Comparison of ENCODE assay signal across 14 cellular contexts in the genomic region with DNA sequence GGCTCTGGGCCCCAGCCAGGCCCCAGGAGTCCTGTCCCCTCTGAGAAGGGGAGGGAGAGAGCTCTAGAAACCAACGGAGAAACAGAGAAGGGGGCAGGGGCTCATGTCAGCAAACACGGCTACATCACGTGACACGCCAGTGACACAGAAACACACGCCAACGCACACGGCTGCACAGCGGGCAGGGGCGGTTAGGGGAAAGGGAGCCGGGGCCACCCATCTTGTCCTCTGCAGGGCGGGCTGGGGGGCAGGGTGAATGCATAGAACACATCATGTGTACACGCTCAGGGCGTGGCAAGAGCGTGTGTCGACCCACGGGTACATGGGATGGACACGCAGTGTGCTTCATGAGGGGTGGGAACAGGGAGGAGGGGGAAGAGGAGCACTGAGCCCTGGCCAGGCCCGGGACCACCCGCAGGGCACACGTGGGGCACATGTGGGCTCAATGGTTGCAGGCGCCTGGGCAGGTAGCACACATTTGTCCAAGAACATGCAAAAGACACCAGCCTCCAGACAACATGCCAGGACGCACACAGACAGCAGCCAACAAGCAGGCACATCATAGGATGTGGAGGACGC. TPM values are rescaled to one million over a fixed set of nuclear protein-coding genes. Genes with fewer than 3 reads are reported as not detected.
A peak's percentile ranks its signal among the peaks of the same experiment; 100 is the strongest.
DNase-seq lines count a peak whose midpoint lies in the region; ATAC-seq and TF ChIP-seq lines count a peak whose summit lies in the region.
"Had no signal": no experiment of that assay in that cellular context is flagged by ENCODE, and none has a peak within 500 bp of the region (broad histone marks: within the 10 kb centered on the region; RNA-seq: fewer than 3 reads in every experiment).

No MANE protein-coding gene starts in this region.

- intact Hi-C loops in IMR-90 (cut with micrococcal nuclease) (no loop called here), sciatic nerve (cut with DNase I) (loop anchor here (10.0 kb wide), 3 partner anchors 105 to 875 kb away; partner anchors contain the start of genes VKORC1 and ZNF843)

- no peak overlapping the region for H2BK15ac ChIP-seq in IMR-90 (ENCODE audit: low read depth, low read length)

- no peak overlapping the region for H3K18ac ChIP-seq in IMR-90 (ENCODE audit: low read depth, low read length)

- H2BK120ac ChIP-seq in IMR-90 (ENCODE audit: low read depth, low read length) = no peak overlapping the region

- H3K27ac ChIP-seq in IMR-90 (ENCODE audit: insufficient read depth, low read length) = no peak overlapping the region
- peak overlapping the region; percentile 40; the same call in 1 of the 2 replicates for H3K27ac ChIP-seq in WERI-Rb-1
- H3K27ac ChIP-seq: GM23248 had no signal

- 91% methylated on average over 16 of the region's 23 CpGs; no CpG with 5 or more reads in 1 of the 2 experiments for WGBS in IMR-90 (ENCODE audit: extremely low coverage in 2 of 2, insufficient read length in 1 of 2), 2 experiments

- no peak overlapping the region for H3K23ac ChIP-seq in IMR-90 (ENCODE audit: low read depth, low read length)

- H2BK20ac ChIP-seq in IMR-90 (ENCODE audit: low read depth, low read length) = no peak overlapping the region

- POLR2A ChIA-PET in IMR-90 (lab: Charles Lee; ENCODE audit: unreplicated experiment) = no interaction called here

- no peak overlapping the region for H3K4me3 ChIP-seq in IMR-90 (ENCODE audit: insufficient read depth, low read depth, low read length)
- H3K4me3 ChIP-seq in WERI-Rb-1 (ENCODE audit: low read depth, low read length) = no peak overlapping the region
- H3K4me3 ChIP-seq in fibroblast of mammary gland (ENCODE audit: control insufficient read depth, low read depth, low read length) = no peak overlapping the region
- H3K4me3 ChIP-seq: BLaER1 treated with 17β-estradiol and CSF1 and Interleukin-3, amounts not matched to agents 10 nM and 100 nM; GM23248 had no signal

- H3K36me3 ChIP-seq in IMR-90 (ENCODE audit: control insufficient read depth, insufficient read depth, low read length) = peaks cover 5% of the 10 kb centered on the region; the same call in 1 of the 2 replicates
- H3K36me3 ChIP-seq in WERI-Rb-1 = peaks cover 22% of the 10 kb centered on the region

- in situ Hi-C loops in IMR-90 (cut with MboI; ENCODE audit: low sequenced_read_pairs) = loop anchor here (10.0 to 25.0 kb wide), 4 partner anchors 95 to 875 kb away; partner anchors contain the start of genes PRSS53 and ZNF843

- H3K56ac ChIP-seq in IMR-90 (ENCODE audit: extremely low read depth, insufficient read depth, low read length) = no peak overlapping the region

- no peak overlapping the region for H4K91ac ChIP-seq in IMR-90 (ENCODE audit: insufficient read depth, low read depth, low read length)

- H3K4me1 ChIP-seq in IMR-90 (ENCODE audit: control insufficient read depth, insufficient read depth, low read length) = peaks cover 8% of the 10 kb centered on the region

- BruUV-seq in IMR-90 (replicated peaks; lab: Mats Ljungman, UMichigan) = no TSS peak

- peaks cover 0 to 16% of the 10 kb centered on the region in 2 experiments; a peak in 2 of 4 replicates for H3K79me1 ChIP-seq in IMR-90 (ENCODE audit: low read depth in 1 of 2, low read length in 2 of 2)

- no peak overlapping the region for H3K9ac ChIP-seq in IMR-90 (ENCODE audit: low read depth, low read length)
- H3K9ac ChIP-seq: GM23248 had no signal

- H4K8ac ChIP-seq in IMR-90 (ENCODE audit: low read depth in 2 of 2, low read length in 2 of 2) = no peak overlapping the region

- TF ChIP-seq CTCF in IMR-90 (conservative IDR thresholded peaks at IDR 0.05; ENCODE audit: low read depth, low read length) (no peak), WERI-Rb-1 (IDR thresholded peaks at IDR 0.05; ENCODE audit: low read depth, low read length) (no peak), fibroblast of mammary gland (conservative IDR thresholded peaks at IDR 0.05; ENCODE audit: control insufficient read depth, insufficient read depth, low read depth, low read length) (no peak)

- DNase-seq in IMR-90 (no peak), WERI-Rb-1 (no peak), fibroblast of mammary gland (ENCODE audit: low read depth) (peak; percentile 25), sciatic nerve (ENCODE audit: low spot score) (no peak)
- DNase-seq: ACHN; CD4-positive, CD25-positive, alpha-beta regulatory T cell; DMS53; GF-D8; GM23248 had no signal

- H3K27me3 ChIP-seq in IMR-90 (ENCODE audit: control insufficient read depth, insufficient read depth, low read length) = no peaks in the 10 kb centered on the region
- no peaks in the 10 kb centered on the region for H3K27me3 ChIP-seq in WERI-Rb-1 (ENCODE audit: insufficient read depth, low read depth, severe bottlenecking)
- H3K27me3 ChIP-seq: BLaER1 treated with 17β-estradiol and CSF1 and Interleukin-3, amounts not matched to agents 10 nM and 100 nM had no signal

- no peak overlapping the region for H3K14ac ChIP-seq in IMR-90 (replicated peaks; ENCODE audit: low read depth, low read length)

- ATAC-seq in IMR-90 (ENCODE audit: low read depth) (no peak), sciatic nerve (no peak), HG03521 (IDR thresholded peaks at IDR 0.05; ENCODE audit: unreplicated experiment) (no peak), HG02759 (IDR thresholded peaks at IDR 0.05; ENCODE audit: unreplicated experiment) (no peak)
- ATAC-seq: HCT116 had no signal

- no peaks in the 10 kb centered on the region; the same call in none of the 2 replicates for H3K9me1 ChIP-seq in IMR-90 (ENCODE audit: insufficient read depth, low read length)

- H3K9me3 ChIP-seq in IMR-90 (ENCODE audit: control insufficient read depth, insufficient read depth, low read length) (no peaks in the 10 kb centered on the region), WERI-Rb-1 (ENCODE audit: severe bottlenecking) (no peaks in the 10 kb centered on the region)
- H3K9me3 ChIP-seq: BLaER1 treated with 17β-estradiol and CSF1 and Interleukin-3, amounts not matched to agents 10 nM and 100 nM had no signal

- peak overlapping the region; percentile 31 for H2AK9ac ChIP-seq in IMR-90 (replicated peaks; ENCODE audit: low read depth, low read length, poor library complexity)

- dilution Hi-C loops in IMR-90 (cut with HindIII; ENCODE audit: low sequenced_read_pairs, unreplicated experiment) = no loop called here

- H3K4ac ChIP-seq in IMR-90 (ENCODE audit: low read depth, low read length) = no peak overlapping the region

- no peak for TF ChIP-seq POLR2A in IMR-90 (IDR thresholded peaks at IDR 0.05; ENCODE audit: low read depth, low read length)

- CTCF ChIA-PET in IMR-90 (lab: Yijun Ruan, JAX) = no interaction called here

- no peak overlapping the region for H4K5ac ChIP-seq in IMR-90 (ENCODE audit: low read depth, low read length)

- H2BK5ac ChIP-seq in IMR-90 (ENCODE audit: low read depth, low read length, poor library complexity, severe bottlenecking) = no peak overlapping the region

- H2AFZ ChIP-seq in IMR-90 (replicated peaks; ENCODE audit: low read length, poor library complexity) = peak overlapping the region; percentile 32
- H2AFZ ChIP-seq: GM23248 had no signal

- no peak overlapping the region for H3K4me2 ChIP-seq in IMR-90 (ENCODE audit: low read depth, low read length)
- H3K4me2 ChIP-seq: BLaER1 treated with 17β-estradiol and CSF1 and Interleukin-3, amounts not matched to agents 10 nM and 100 nM had no signal

- H4K20me1 ChIP-seq in IMR-90 (ENCODE audit: insufficient read depth, low read length) = no peaks in the 10 kb centered on the region

- no peak for TF ChIP-seq RAD21 in IMR-90 (IDR thresholded peaks at IDR 0.05; ENCODE audit: low read length)

- H2AK5ac ChIP-seq in IMR-90 (ENCODE audit: low read depth, low read length) = no peak overlapping the region

TF ChIP-seq in IMR-90, 13 proteins besides CTCF, POLR2A, EP300 and RAD21 (continues in another document):
- TF ChIP-seq CEBPB (IDR thresholded peaks at IDR 0.05; ENCODE audit: low read depth, low read length) (no peak), MAZ (IDR thresholded peaks at IDR 0.05; ENCODE audit: borderline replicate concordance, low read depth, low read length) (no peak), SMC3 (IDR thresholded peaks at IDR 0.05; ENCODE audit: low read depth, low read length) (no peak), RFX5 (IDR thresholded peaks at IDR 0.05; ENCODE audit: low read depth, low read length) (no peak), CHD1 (IDR thresholded peaks at IDR 0.05; ENCODE audit: low read depth, low read length) (no peak), NFE2L2 (IDR thresholded peaks at IDR 0.05; ENCODE audit: low read depth, low read length) (no peak), RCOR1 (IDR thresholded peaks at IDR 0.05; ENCODE audit: insufficient replicate concordance, low read length) (no peak)

RNA-seq across cellular contexts. Expression of gene HSD3B7, which starts 4.6 kb away (rescaled TPM):
- total RNA-seq in IMR-90 (2012; rRNA removed) (9.4 and 11.3 TPM in 2 replicates), sciatic nerve (16.3 TPM)
- 8.5 and 9.3 TPM in 2 replicates for polyA plus RNA-seq in IMR-90 (2012; rRNA removed)
- polyA plus RNA-seq in IMR-90 (2012; cell fraction: cytosol; rRNA removed) = 9.7 and 12.6 TPM in 2 replicates
- 10.7 and 21.0 TPM in 2 replicates for polyA plus RNA-seq in IMR-90 (2012; cell fraction: nucleus; rRNA removed; ENCODE audit: low replicate concordance)
- total RNA-seq: CD4-positive, CD25-positive, alpha-beta regulatory T cell had no signal

RNA-seq across cellular contexts. Expression of gene STX1B, which starts 20.9 kb away (rescaled TPM):
- total RNA-seq in IMR-90 (2012; rRNA removed) (3.9 TPM in 2 replicates), sciatic nerve (2.1 TPM)
- 11.4 and 14.9 TPM in 2 replicates for polyA plus RNA-seq in IMR-90 (2012; rRNA removed)
- polyA plus RNA-seq in IMR-90 (2012; cell fraction: cytosol; rRNA removed) = 3.8 and 4.4 TPM in 2 replicates
- 152 and 177 TPM in 2 replicates for polyA plus RNA-seq in IMR-90 (2012; cell fraction: nucleus; rRNA removed; ENCODE audit: low replicate concordance)
- total RNA-seq: HT-29 had no signal
- polyA plus RNA-seq: CD4-positive, CD25-positive, alpha-beta regulatory T cell had no signal

RNA-seq across cellular contexts. Expression of gene SETD1A, which starts 32.0 kb away (rescaled TPM):
- total RNA-seq in IMR-90 (2012; rRNA removed) (0.54 and 0.56 TPM in 2 replicates), sciatic nerve (17.8 TPM)
- polyA plus RNA-seq in IMR-90 (2012; rRNA removed) = 5.8 and 6.5 TPM in 2 replicates
- 3.3 and 4.8 TPM in 2 replicates for polyA plus RNA-seq in IMR-90 (2012; cell fraction: cytosol; rRNA removed)
- 16.4 and 29.7 TPM in 2 replicates for polyA plus RNA-seq in IMR-90 (2012; cell fraction: nucleus; rRNA removed; ENCODE audit: low replicate concordance)

RNA-seq across cellular contexts. Expression of gene ORAI3, which starts 40.7 kb away (rescaled TPM):
- total RNA-seq in IMR-90 (2012; rRNA removed) (6.8 and 6.9 TPM in 2 replicates), sciatic nerve (21.8 TPM)
- polyA plus RNA-seq in IMR-90 (2012; rRNA removed) = 16.9 TPM in 2 replicates
- polyA plus RNA-seq in IMR-90 (2012; cell fraction: cytosol; rRNA removed) = 16.1 and 29.4 TPM in 2 replicates
- 12.4 and 15.2 TPM in 2 replicates for polyA plus RNA-seq in IMR-90 (2012; cell fraction: nucleus; rRNA removed; ENCODE audit: low replicate concordance)

RNA-seq across cellular contexts. Expression of gene STX4, which starts 43.8 kb away (rescaled TPM):
- total RNA-seq in IMR-90 (2012; rRNA removed) (23.5 and 25.0 TPM in 2 replicates), sciatic nerve (93.5 TPM)
- 66.4 and 67.9 TPM in 2 replicates for polyA plus RNA-seq in IMR-90 (2012; rRNA removed)
- polyA plus RNA-seq in IMR-90 (2012; cell fraction: cytosol; rRNA removed) = 31.1 and 35.2 TPM in 2 replicates
- 247 and 257 TPM in 2 replicates for polyA plus RNA-seq in IMR-90 (2012; cell fraction: nucleus; rRNA removed; ENCODE audit: low replicate concordance)

Comparison
In these comparisons a context has a peak if more than half of its experiments do, and no peak if none do; other contexts are left out.
1. RNA of gene SETD1A, which starts 32.0 kb away (total RNA-seq): 17.8 TPM in sciatic nerve (single experiment); 0.54 to 0.56 TPM in IMR-90; every median in the first group is over 10 times any median in the second.